In genomic region chr10:99784731-99785441, GRCh38 we compare ENCODE assay signal across 21 cellular contexts. TPM values are rescaled to one million over a fixed set of nuclear protein-coding genes. Genes with fewer than 3 reads are reported as not detected.
DNase-seq lines count a peak whose midpoint lies in the region; ATAC-seq, FAIRE-seq and TF ChIP-seq lines count a peak whose summit lies in the region.
"Had no signal": no experiment of that assay in that cellular context is flagged by ENCODE, and none has a peak within 500 bp of the region (broad histone marks: within the 10 kb centered on the region; RNA-seq: fewer than 3 reads in every experiment).

No MANE protein-coding gene starts in this region.

- H3K56ac ChIP-seq in IMR-90 (ENCODE audit: extremely low read depth, insufficient read depth, low read length) = peak overlapping the region; percentile 44; the same call in 1 of the 2 replicates

- no peak for TF ChIP-seq POLR2A in IMR-90 (IDR thresholded peaks at IDR 0.05; ENCODE audit: low read depth, low read length)

- peaks cover 4% of the 10 kb centered on the region for H3K9me3 Mint-ChIP-seq in astrocyte (ENCODE audit: unreplicated experiment)
- H3K9me3 Mint-ChIP-seq: activated naive CD4-positive, alpha-beta T cell treated with anti-CD3 and anti-CD28 coated beads, Interleukin-2, amount 50 U/mL, for 72 hours; activated T-cell treated with anti-CD3 and anti-CD28 coated beads, Interleukin-2, amount 50 U/mL, for 24 hours had no signal

- no peaks in the 10 kb centered on the region for H3K36me3 ChIP-seq in IMR-90 (ENCODE audit: control insufficient read depth, insufficient read depth, low read length)
- no peaks in the 10 kb centered on the region for H3K36me3 ChIP-seq in astrocyte (ENCODE audit: insufficient read depth, low read length)
- H3K36me3 ChIP-seq: breast epithelium, right atrium auricular region had no signal

- peak overlapping the region; percentile 84 for H3K4ac ChIP-seq in IMR-90 (ENCODE audit: low read depth, low read length)

- intact Hi-C loops in IMR-90 (cut with micrococcal nuclease) = loop anchor here (5.0 kb wide), 2 partner anchors 47 to 53 kb away; partner anchors contain the start of genes COX15 and CUTC

- no peaks in the 10 kb centered on the region for H3K79me1 ChIP-seq in IMR-90 (ENCODE audit: low read depth in 1 of 2, low read length in 2 of 2)

- peaks cover 18% of the 10 kb centered on the region for H3K4me1 ChIP-seq in IMR-90 (ENCODE audit: control insufficient read depth, insufficient read depth, low read length)
- H3K4me1 ChIP-seq in astrocyte (ENCODE audit: insufficient read depth, low read length) = peaks cover 28% of the 10 kb centered on the region
- H3K4me1 ChIP-seq: breast epithelium, right atrium auricular region, testis had no signal

- peak overlapping the region; percentile 28 to 74 for H4K8ac ChIP-seq in IMR-90 (ENCODE audit: low read depth in 2 of 2, low read length in 2 of 2)

- H3K14ac ChIP-seq in IMR-90 (replicated peaks; ENCODE audit: low read depth, low read length) = peak overlapping the region; percentile 83

- H2BK120ac ChIP-seq in IMR-90 (ENCODE audit: low read depth, low read length) = peak overlapping the region; percentile 95

- H3K4me3 ChIP-seq in IMR-90 (ENCODE audit: insufficient read depth, low read depth, low read length) (no peak overlapping the region), astrocyte (ENCODE audit: insufficient read depth, low read depth, low read length) (no peak overlapping the region)
- H3K4me3 ChIP-seq: breast epithelium, right atrium auricular region, testis had no signal

- DNase-seq in IMR-90 = peak; percentile 36
- peak; percentile 39 for DNase-seq in astrocyte (ENCODE audit: low read depth)
- DNase-seq in kidney tubule cell (ENCODE audit: low spot score) = peak; percentile 31
- DNase-seq in urothelium cell line (ENCODE audit: low spot score) = peak; percentile 30
- no peak for DNase-seq in DMS114 treated with DMSO at 0.1 percent for 48 hours (lab: John Stamatoyannopoulos, UW; ENCODE audit: unreplicated experiment)
- no peak for DNase-seq in stimulated activated CD4-positive, alpha-beta T cell treated with anti-CD3 and anti-CD28 coated beads, Interleukin-15, amount 100 ng/mL, for 24 hours
- DNase-seq: activated CD4-positive, alpha-beta T cell treated with anti-CD3 and anti-CD28 coated beads, Interleukin-2, amount 50 U/mL, for 4 hours; activated T-cell treated with anti-CD3 and anti-CD28 coated beads, Interleukin-2, amount 50 U/mL, for 24 hours; effector memory CD4-positive, alpha-beta T cell; foreskin melanocyte; NCI-H1417; NCI-H2227 treated with DMSO at 0.1 percent for 48 hours; nephron progenitor cell; stimulated activated CD4-positive, alpha-beta T cell treated with anti-CD3 and anti-CD28 coated beads, Interleukin-2, amount 100 ng/mL, for 24 hours; testis had no signal

- FAIRE-seq in astrocyte (lab: Jason Lieb, UNC) (no peak), urothelium cell line (lab: Jason Lieb, UNC) (no peak)

- peak overlapping the region; percentile 70 for H2AK9ac ChIP-seq in IMR-90 (replicated peaks; ENCODE audit: low read depth, low read length, poor library complexity)

- H2AFZ ChIP-seq in IMR-90 (replicated peaks; ENCODE audit: low read length, poor library complexity) (peak overlapping the region; percentile 72), astrocyte (ENCODE audit: low read depth, low read length) (peak overlapping the region; percentile 47)

- no peak for TF ChIP-seq RAD21 in IMR-90 (IDR thresholded peaks at IDR 0.05; ENCODE audit: low read length)

- H2BK15ac ChIP-seq in IMR-90 (ENCODE audit: low read depth, low read length) = peak overlapping the region; percentile 49; the same call in 2 of the 3 replicates

- H3K23ac ChIP-seq in IMR-90 (ENCODE audit: low read depth, low read length) = peak overlapping the region; percentile 69

- TF ChIP-seq CTCF in IMR-90 (conservative IDR thresholded peaks at IDR 0.05; ENCODE audit: low read depth, low read length) (no peak), astrocyte (IDR thresholded peaks at IDR 0.05; ENCODE audit: insufficient read depth, low read depth, low read length) (no peak)

- peak overlapping the region; percentile 82; the same call in 1 of the 2 replicates for H2AK5ac ChIP-seq in IMR-90 (ENCODE audit: low read depth, low read length)

- H3K27me3 Mint-ChIP-seq in astrocyte (ENCODE audit: low read depth, unreplicated experiment) = no peaks in the 10 kb centered on the region
- H3K27me3 Mint-ChIP-seq: activated T-cell treated with anti-CD3 and anti-CD28 coated beads, Interleukin-2, amount 50 U/mL, for 24 hours had no signal

- in situ Hi-C loops in IMR-90 (cut with MboI; ENCODE audit: low sequenced_read_pairs) = no loop called here

- 43% methylated on average over 1 of the region's 6 CpGs; no CpG with 5 or more reads in 1 of the 2 experiments for WGBS in IMR-90 (ENCODE audit: extremely low coverage in 2 of 2, insufficient read length in 1 of 2), 2 experiments

- dilution Hi-C loops in IMR-90 (cut with HindIII; ENCODE audit: low sequenced_read_pairs, unreplicated experiment) = no loop called here

- H4K20me1 ChIP-seq in IMR-90 (ENCODE audit: insufficient read depth, low read length) (no peaks in the 10 kb centered on the region), astrocyte (ENCODE audit: insufficient read depth, low read length) (no peaks in the 10 kb centered on the region)

- H3K9me3 ChIP-seq in IMR-90 (ENCODE audit: control insufficient read depth, insufficient read depth, low read length) (no peaks in the 10 kb centered on the region), astrocyte (ENCODE audit: insufficient read depth, low read depth, low read length) (no peaks in the 10 kb centered on the region)
- H3K9me3 ChIP-seq: breast epithelium, right atrium auricular region, testis had no signal

- no peak for ATAC-seq in IMR-90 (ENCODE audit: low read depth)
- no peak for ATAC-seq in GM21526 (IDR thresholded peaks at IDR 0.05; ENCODE audit: low FRiP score, unreplicated experiment)
- ATAC-seq: activated naive CD4-positive, alpha-beta T cell treated with anti-CD3 and anti-CD28 coated beads, Interleukin-2, amount 50 U/mL, for 72 hours had no signal

- peak overlapping the region; percentile 79 for H3K27ac ChIP-seq in IMR-90 (ENCODE audit: insufficient read depth, low read length)
- H3K27ac ChIP-seq in astrocyte (ENCODE audit: low read depth, low read length) = peak overlapping the region; percentile 44
- H3K27ac ChIP-seq: breast epithelium, C4-2B, KMS-11, right atrium auricular region, testis had no signal

- no peak overlapping the region for H3K9ac ChIP-seq in IMR-90 (ENCODE audit: low read depth, low read length)
- no peak overlapping the region for H3K9ac ChIP-seq in astrocyte (ENCODE audit: low read length)
- H3K9ac ChIP-seq: KMS-11 had no signal

- no peak overlapping the region for H3K27ac Mint-ChIP-seq in astrocyte (ENCODE audit: unreplicated experiment)
- H3K27ac Mint-ChIP-seq: activated naive CD4-positive, alpha-beta T cell treated with anti-CD3 and anti-CD28 coated beads, Interleukin-2, amount 50 U/mL, for 72 hours; activated T-cell treated with anti-CD3 and anti-CD28 coated beads, Interleukin-2, amount 50 U/mL, for 24 hours; nephron progenitor cell had no signal

- no peak overlapping the region for H3K4me3 Mint-ChIP-seq in astrocyte (ENCODE audit: unreplicated experiment)
- H3K4me3 Mint-ChIP-seq: activated T-cell treated with anti-CD3 and anti-CD28 coated beads, Interleukin-2, amount 50 U/mL, for 24 hours; nephron progenitor cell had no signal

- H2BK20ac ChIP-seq in IMR-90 (ENCODE audit: low read depth, low read length) = peak overlapping the region; percentile 96

- H3K79me2 ChIP-seq in astrocyte (ENCODE audit: insufficient read depth, low read length) = no peaks in the 10 kb centered on the region

- CTCF ChIA-PET in IMR-90 (lab: Yijun Ruan, JAX) = no interaction called here

- H3K27me3 ChIP-seq in IMR-90 (ENCODE audit: control insufficient read depth, insufficient read depth, low read length) = no peaks in the 10 kb centered on the region
- no peaks in the 10 kb centered on the region for H3K27me3 ChIP-seq in astrocyte (ENCODE audit: insufficient read depth, low read length)
- H3K27me3 ChIP-seq: breast epithelium, right atrium auricular region, testis had no signal

- peak overlapping the region; percentile 63 for H3K18ac ChIP-seq in IMR-90 (ENCODE audit: low read depth, low read length)

- POLR2A ChIA-PET in IMR-90 (lab: Charles Lee; ENCODE audit: unreplicated experiment) = no interaction called here

- H4K5ac ChIP-seq in IMR-90 (ENCODE audit: low read depth, low read length) = peak overlapping the region; percentile 70

- H3K9me1 ChIP-seq in IMR-90 (ENCODE audit: insufficient read depth, low read length) = peaks cover 8% of the 10 kb centered on the region

- H3K4me2 ChIP-seq in IMR-90 (ENCODE audit: low read depth, low read length) (no peak overlapping the region), astrocyte (ENCODE audit: low read length) (peak overlapping the region; percentile 49)
- H3K4me2 ChIP-seq: KMS-11 had no signal

- no peaks in the 10 kb centered on the region for H3K36me3 Mint-ChIP-seq in astrocyte (ENCODE audit: low read depth, unreplicated experiment)

- peak overlapping the region; percentile 95 for H2BK5ac ChIP-seq in IMR-90 (ENCODE audit: low read depth, low read length, poor library complexity, severe bottlenecking)

- H4K91ac ChIP-seq in IMR-90 (ENCODE audit: insufficient read depth, low read depth, low read length) = peak overlapping the region; percentile 88

- peaks cover 13% of the 10 kb centered on the region for H3K4me1 Mint-ChIP-seq in astrocyte (ENCODE audit: low read depth, unreplicated experiment)

- BruUV-seq in IMR-90 (replicated peaks; lab: Mats Ljungman, UMichigan) = no TSS peak

TF ChIP-seq in IMR-90, 13 proteins besides CTCF, POLR2A, EP300 and RAD21 (continues in another document):
- peak; percentile 64; the same call in 1 of the 2 replicates for TF ChIP-seq NFE2L2 (IDR thresholded peaks at IDR 0.05; ENCODE audit: low read depth, low read length)
- no peak for TF ChIP-seq SMC3 (IDR thresholded peaks at IDR 0.05; ENCODE audit: low read depth, low read length)
- peak; percentile 50 for TF ChIP-seq MAFK (IDR thresholded peaks at IDR 0.05; ENCODE audit: low read depth, low read length)
- no peak for TF ChIP-seq MXI1 (IDR thresholded peaks at IDR 0.05; ENCODE audit: borderline replicate concordance, low read depth, low read length)

RNA-seq across cellular contexts. Expression of gene ABCC2, which starts 2.4 kb away (rescaled TPM):
- 0.28 and 0.36 TPM in 2 replicates for total RNA-seq in IMR-90 (2012; rRNA removed)
- 0.21 and 0.22 TPM in 2 replicates for polyA plus RNA-seq in IMR-90 (2012; rRNA removed)
- polyA plus RNA-seq in IMR-90 (2012; cell fraction: cytosol; rRNA removed) = 0.05 TPM in 2 replicates
- polyA plus RNA-seq in IMR-90 (2012; cell fraction: nucleus; rRNA removed; ENCODE audit: low replicate concordance) = 0.40 and 0.83 TPM in 2 replicates
- 0.31 and 0.59 TPM in 2 replicates for total RNA-seq in astrocyte

RNA-seq across cellular contexts. Expression of gene CUTC, which starts 52.9 kb away (rescaled TPM):
- total RNA-seq in IMR-90 (2012; rRNA removed) (7.0 and 17.2 TPM in 2 replicates), astrocyte (10.3 and 11.6 TPM in 2 replicates)
- polyA plus RNA-seq in IMR-90 (2012; rRNA removed) = 9.1 and 10.2 TPM in 2 replicates
- 2.7 and 5.5 TPM in 2 replicates for polyA plus RNA-seq in IMR-90 (2012; cell fraction: cytosol; rRNA removed)
- 1.3 and 11.4 TPM in 2 replicates for polyA plus RNA-seq in IMR-90 (2012; cell fraction: nucleus; rRNA removed; ENCODE audit: low replicate concordance)

RNA-seq across cellular contexts. Expression of gene COX15, which starts 53.0 kb away (rescaled TPM):
- total RNA-seq in IMR-90 (2012; rRNA removed) (40.1 and 41.1 TPM in 2 replicates), astrocyte (30.2 and 33.4 TPM in 2 replicates)
- polyA plus RNA-seq in IMR-90 (2012; rRNA removed) = 17.3 and 18.9 TPM in 2 replicates
- polyA plus RNA-seq in IMR-90 (2012; cell fraction: cytosol; rRNA removed) = 7.5 and 11.5 TPM in 2 replicates
- polyA plus RNA-seq in IMR-90 (2012; cell fraction: nucleus; rRNA removed; ENCODE audit: low replicate concordance) = 9.7 and 24.9 TPM in 2 replicates

Comparison
In these comparisons a context has a peak if more than half of its experiments do, and no peak if none do; other contexts are left out.
1. DNase-seq: peak in IMR-90 (single experiment), astrocyte (single experiment), kidney tubule cell (single experiment) and urothelium cell line (single experiment); none in DMS114 treated with DMSO at 0.1 percent for 48 hours (single experiment) and stimulated activated CD4-positive, alpha-beta T cell treated with anti-CD3 and anti-CD28 coated beads, Interleukin-15, amount 100 ng/mL, for 24 hours (single experiment).